15 cellular contexts compared by ENCODE assay signal in the genomic region with DNA sequence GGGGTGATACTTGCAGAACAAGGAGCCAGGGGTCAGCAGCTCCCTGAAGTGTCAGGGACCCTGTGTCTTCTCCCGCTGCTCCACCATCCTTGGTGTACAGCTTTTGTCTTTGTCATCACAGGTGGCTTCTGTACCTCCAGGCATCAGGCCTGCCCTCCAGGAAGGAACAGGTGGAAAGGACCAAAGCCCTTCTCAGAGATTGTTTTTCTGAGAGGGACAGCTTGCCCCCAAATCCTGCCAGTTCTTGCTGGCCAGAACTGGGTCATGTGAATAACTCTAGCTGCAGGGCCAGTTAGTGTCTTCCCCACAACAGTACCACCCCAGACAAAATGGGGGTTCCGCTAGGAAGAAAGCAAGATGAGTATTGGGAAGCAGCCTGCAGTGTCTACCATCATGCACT. TPM values are rescaled to one million over a fixed set of nuclear protein-coding genes. Genes with fewer than 3 reads are reported as not detected.
DNase-seq lines count a peak whose midpoint lies in the region; ATAC-seq and TF ChIP-seq lines count a peak whose summit lies in the region.
"Had no signal": no experiment of that assay in that cellular context is flagged by ENCODE, and none has a peak within 500 bp of the region (broad histone marks: within the 10 kb centered on the region; RNA-seq: fewer than 3 reads in every experiment).

No MANE protein-coding gene starts in this region.

- no peaks in the 10 kb centered on the region for H3K4me1 ChIP-seq in spleen
- H3K4me1 ChIP-seq: Caco-2 had no signal

- TF ChIP-seq CTCF in natural killer cell (IDR thresholded peaks at IDR 0.05) (no peak), spleen (IDR thresholded peaks at IDR 0.05 in 8 of 11, conservative IDR thresholded peaks at IDR 0.05 in 3 of 11) (no peak)

- DNase-seq in T-helper 2 cell treated with Interferon-gamma antibody and Interleukin-4, amounts not matched to agents 5 μg/mL and 100 μg/mL, for 36 hours (ENCODE audit: low spot score), result no peak
- no peak for DNase-seq in T-helper 2 cell
- DNase-seq in natural killer cell treated with Interleukin-12 subunit alpha and Interleukin-12 subunit beta and Interleukin-15 and Interleukin-18, amount 100 ng/mL, for 72 hours (ENCODE audit: low spot score), result peak; percentile 12
- no peak for DNase-seq in natural killer cell
- DNase-seq in memory B cell (ENCODE audit: low spot score in 2 of 2), result no peak
- peak; percentile 31 for DNase-seq in spleen
- DNase-seq in stimulated activated CD4-positive, alpha-beta T cell treated with anti-CD3 and anti-CD28 coated beads, Interleukin-2, amount 100 ng/mL, for 48 hours, result no peak
- DNase-seq: Caco-2; CD8-positive, alpha-beta T cell; DMS53; GM23248 had no signal

- no peaks in the 10 kb centered on the region for H3K27me3 Mint-ChIP-seq in T-helper 2 cell treated with Interferon-gamma antibody and Interleukin-4, amounts not matched to agents 5 μg/mL and 100 μg/mL, for 36 hours (ENCODE audit: low read depth)
- H3K27me3 Mint-ChIP-seq in natural killer cell treated with Interleukin-12 subunit alpha and Interleukin-12 subunit beta and Interleukin-15 and Interleukin-18, amount 100 ng/mL, for 72 hours, result no peaks in the 10 kb centered on the region
- H3K27me3 Mint-ChIP-seq in natural killer cell (ENCODE audit: low read depth in 2 of 2) (peaks cover 0 to 2% of the 10 kb centered on the region in 2 donors), memory B cell (no peaks in the 10 kb centered on the region)

- H3K36me3 Mint-ChIP-seq in T-helper 2 cell treated with Interferon-gamma antibody and Interleukin-4, amounts not matched to agents 5 μg/mL and 100 μg/mL, for 36 hours (ENCODE audit: low read depth), result peaks cover 11% of the 10 kb centered on the region
- H3K36me3 Mint-ChIP-seq in natural killer cell treated with Interleukin-12 subunit alpha and Interleukin-12 subunit beta and Interleukin-15 and Interleukin-18, amount 100 ng/mL, for 72 hours, result no peaks in the 10 kb centered on the region
- H3K36me3 Mint-ChIP-seq in natural killer cell, result no peaks in the 10 kb centered on the region
- H3K36me3 Mint-ChIP-seq in memory B cell, result no peaks in the 10 kb centered on the region
- H3K36me3 Mint-ChIP-seq: CD14-positive monocyte had no signal

- TF ChIP-seq POLR2A in spleen (IDR thresholded peaks at IDR 0.05), result no peak

- peak overlapping the region; percentile 14 for H3K27ac Mint-ChIP-seq in T-helper 2 cell treated with Interferon-gamma antibody and Interleukin-4, amounts not matched to agents 5 μg/mL and 100 μg/mL, for 36 hours
- H3K27ac Mint-ChIP-seq in natural killer cell treated with Interleukin-12 subunit alpha and Interleukin-12 subunit beta and Interleukin-15 and Interleukin-18, amount 100 ng/mL, for 72 hours, result no peak overlapping the region
- H3K27ac Mint-ChIP-seq in natural killer cell, result no peak overlapping the region
- peak overlapping the region; percentile 54 for H3K27ac Mint-ChIP-seq in memory B cell
- H3K27ac Mint-ChIP-seq: CD8-positive, alpha-beta T cell had no signal

- H3K9me3 Mint-ChIP-seq in T-helper 2 cell treated with Interferon-gamma antibody and Interleukin-4, amounts not matched to agents 5 μg/mL and 100 μg/mL, for 36 hours, result no peaks in the 10 kb centered on the region
- no peaks in the 10 kb centered on the region for H3K9me3 Mint-ChIP-seq in natural killer cell treated with Interleukin-12 subunit alpha and Interleukin-12 subunit beta and Interleukin-15 and Interleukin-18, amount 100 ng/mL, for 72 hours
- H3K9me3 Mint-ChIP-seq in natural killer cell, result no peaks in the 10 kb centered on the region
- no peaks in the 10 kb centered on the region for H3K9me3 Mint-ChIP-seq in memory B cell
- H3K9me3 Mint-ChIP-seq: CD14-positive monocyte; CD8-positive, alpha-beta T cell had no signal

- no peaks in the 10 kb centered on the region for H3K9me3 ChIP-seq in spleen
- H3K9me3 ChIP-seq: Caco-2 had no signal

- no peak overlapping the region for H3K4me3 ChIP-seq in spleen
- H3K4me3 ChIP-seq: GM23248 had no signal

- WGBS in spleen, 5 donors, result 80 to 98% (median 95%) methylated on average over 2 of the region's 2 CpGs

- intact Hi-C loops in natural killer cell (cut with micrococcal nuclease), result no loop called here
- intact Hi-C loops in spleen (cut with DNase I; ENCODE audit: low total_unique reads), result no loop called here

- no peaks in the 10 kb centered on the region for H3K27me3 ChIP-seq in spleen (replicated peaks in 1 of 7)

- ATAC-seq in natural killer cell treated with Interleukin-12 subunit alpha and Interleukin-12 subunit beta and Interleukin-15 and Interleukin-18, amount 100 ng/mL, for 72 hours, result no peak
- no peak for ATAC-seq in natural killer cell
- no peak for ATAC-seq in memory B cell (ENCODE audit: low read depth)
- ATAC-seq in activated CD4-positive, CD25-positive, alpha-beta regulatory T cell treated with anti-CD3 and anti-CD28 coated beads, Interleukin-2, amount 50 U/mL, for 24 hours, result no peak
- ATAC-seq: CD8-positive, alpha-beta T cell; HCT116 had no signal

- no peak overlapping the region for H3K4me3 Mint-ChIP-seq in T-helper 2 cell treated with Interferon-gamma antibody and Interleukin-4, amounts not matched to agents 5 μg/mL and 100 μg/mL, for 36 hours
- H3K4me3 Mint-ChIP-seq in natural killer cell treated with Interleukin-12 subunit alpha and Interleukin-12 subunit beta and Interleukin-15 and Interleukin-18, amount 100 ng/mL, for 72 hours, result no peak overlapping the region
- H3K4me3 Mint-ChIP-seq in natural killer cell, result no peak overlapping the region
- no peak overlapping the region for H3K4me3 Mint-ChIP-seq in memory B cell
- H3K4me3 Mint-ChIP-seq: CD14-positive monocyte; CD8-positive, alpha-beta T cell had no signal

- no peak overlapping the region for H3K27ac ChIP-seq in spleen
- H3K27ac ChIP-seq: 22Rv1, GM23248 had no signal

- no peaks in the 10 kb centered on the region for H3K36me3 ChIP-seq in spleen

- H3K4me1 Mint-ChIP-seq in T-helper 2 cell treated with Interferon-gamma antibody and Interleukin-4, amounts not matched to agents 5 μg/mL and 100 μg/mL, for 36 hours (ENCODE audit: low read depth), result peaks cover 18% of the 10 kb centered on the region
- H3K4me1 Mint-ChIP-seq in natural killer cell treated with Interleukin-12 subunit alpha and Interleukin-12 subunit beta and Interleukin-15 and Interleukin-18, amount 100 ng/mL, for 72 hours (ENCODE audit: low read depth in 2 of 2), result peaks cover 6 to 9% of the 10 kb centered on the region in 2 donors
- peaks cover 7% of the 10 kb centered on the region in 2 donors for H3K4me1 Mint-ChIP-seq in natural killer cell
- peaks cover 4% of the 10 kb centered on the region for H3K4me1 Mint-ChIP-seq in memory B cell

RNA-seq across cellular contexts. Expression of gene SNPH, which starts 31.4 kb away (rescaled TPM):
- total RNA-seq in natural killer cell treated with Interleukin-12 subunit alpha and Interleukin-12 subunit beta and Interleukin-15 and Interleukin-18, amount 100 ng/mL, for 72 hours, result 1 to 10 TPM; 1.5 to 1.9 TPM
- total RNA-seq in natural killer cell (1 to 10 TPM; 3.1 to 5.9 (median 5.8) TPM), spleen (1 to 10 TPM; 2.0 to 3.5 (median 2.3) TPM)
- polyA plus RNA-seq in spleen, result 1 to 10 TPM in 1 of 3 donors, under 1 TPM in 2; 0.58 to 1.8 (median 0.80) TPM

RNA-seq across cellular contexts. Expression of gene SDCBP2, which starts 31.5 kb away (rescaled TPM):
- 1 to 10 TPM in 1 of 2 donors, under 1 TPM in 1; 0.89 to 1.5 TPM for total RNA-seq in natural killer cell treated with Interleukin-12 subunit alpha and Interleukin-12 subunit beta and Interleukin-15 and Interleukin-18, amount 100 ng/mL, for 72 hours
- 1 to 10 TPM; 2.0 to 2.7 (median 2.6) TPM for total RNA-seq in natural killer cell
- total RNA-seq in spleen, result 1 to 10 TPM; 2.1 to 7.1 (median 3.5) TPM
- polyA plus RNA-seq in spleen, result 1 to 10 TPM; 2.0 to 3.7 (median 3.0) TPM

Comparison
In these comparisons a context has a peak if more than half of its experiments do, and no peak if none do; other contexts are left out.
1. DNase-seq: peak in natural killer cell treated with Interleukin-12 subunit alpha and Interleukin-12 subunit beta and Interleukin-15 and Interleukin-18, amount 100 ng/mL, for 72 hours (single experiment) and spleen (single experiment); none in T-helper 2 cell treated with Interferon-gamma antibody and Interleukin-4, amounts not matched to agents 5 μg/mL and 100 μg/mL, for 36 hours (single experiment), T-helper 2 cell (0 of 5), natural killer cell (single experiment), memory B cell (0 of 2) and stimulated activated CD4-positive, alpha-beta T cell treated with anti-CD3 and anti-CD28 coated beads, Interleukin-2, amount 100 ng/mL, for 48 hours (0 of 2).
2. H3K27ac Mint-ChIP-seq: peak in T-helper 2 cell treated with Interferon-gamma antibody and Interleukin-4, amounts not matched to agents 5 μg/mL and 100 μg/mL, for 36 hours (single experiment) and memory B cell (single experiment); none in natural killer cell treated with Interleukin-12 subunit alpha and Interleukin-12 subunit beta and Interleukin-15 and Interleukin-18, amount 100 ng/mL, for 72 hours (0 of 2) and natural killer cell (0 of 2).